ENCODE assay signal across 27 cellular contexts in the genomic region with DNA sequence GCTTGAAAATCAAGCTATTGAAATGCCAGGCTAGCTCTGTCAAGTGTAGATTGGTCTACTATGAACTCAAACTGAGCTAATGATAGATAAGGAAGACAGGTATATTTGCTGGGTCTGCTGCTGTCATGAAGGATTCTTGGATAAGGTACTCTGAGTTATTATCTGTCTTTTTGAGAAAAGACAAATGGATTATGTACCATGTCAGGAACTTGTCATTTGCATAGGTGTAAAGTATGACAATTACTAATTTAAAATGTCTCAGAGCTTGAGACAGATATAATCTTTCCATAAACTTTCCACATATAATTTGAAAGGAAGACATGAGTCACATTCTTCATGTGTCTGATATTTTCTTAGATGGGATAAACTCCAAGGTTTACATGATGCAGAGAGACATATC.
"Had no signal": no experiment of that assay in that cellular context is flagged by ENCODE, and none has a peak within 500 bp of the region (broad histone marks: within the 10 kb centered on the region; RNA-seq: fewer than 3 reads in every experiment).

No MANE protein-coding gene starts in this region.

- H3K4me1 ChIP-seq: colonic mucosa, esophagus muscularis mucosa, esophagus squamous epithelium, foreskin keratinocyte, gastrocnemius medialis, gastroesophageal sphincter, heart left ventricle, heart right ventricle had no signal

- DNase-seq: colonic mucosa; cortex of kidney; dermis blood vessel endothelial cell; dorsolateral prefrontal cortex; effector CD4-positive, alpha-beta T cell; effector CD8-positive, alpha-beta T cell; effector memory CD4-positive, alpha-beta T cell; effector memory CD8-positive, alpha-beta T cell; endodermal cell; erythroblast; esophagus squamous epithelium; foreskin fibroblast; foreskin keratinocyte; foreskin melanocyte; gastrocnemius medialis; glutamatergic neuron; head of caudate nucleus; heart left ventricle; heart right ventricle had no signal

- H3K9me3 ChIP-seq: colonic mucosa, esophagus muscularis mucosa, esophagus squamous epithelium, gastrocnemius medialis, gastroesophageal sphincter, heart left ventricle had no signal

- H3K27ac ChIP-seq: colonic mucosa, coronary artery, dorsolateral prefrontal cortex, epithelial cell of prostate, esophagus muscularis mucosa, esophagus squamous epithelium, foreskin keratinocyte, gastrocnemius medialis, gastroesophageal sphincter, heart left ventricle, heart right ventricle had no signal

- H3K27me3 ChIP-seq: colonic mucosa, dorsolateral prefrontal cortex, esophagus muscularis mucosa, esophagus squamous epithelium, foreskin keratinocyte, gastrocnemius medialis, gastroesophageal sphincter, heart left ventricle, heart right ventricle had no signal

- H3K36me3 ChIP-seq: colonic mucosa, esophagus muscularis mucosa, esophagus squamous epithelium, gastrocnemius medialis, gastroesophageal sphincter, heart left ventricle, heart right ventricle had no signal

- FAIRE-seq: colon, endometrium, endothelial cell of umbilical vein, frontal cortex had no signal

- H3K4me3 ChIP-seq: colonic mucosa, coronary artery, dorsolateral prefrontal cortex, esophagus muscularis mucosa, esophagus squamous epithelium, gastrocnemius medialis, gastroesophageal sphincter, heart left ventricle, heart right ventricle had no signal
